Comparison of ENCODE assay signal across 21 cellular contexts in the genomic region with DNA sequence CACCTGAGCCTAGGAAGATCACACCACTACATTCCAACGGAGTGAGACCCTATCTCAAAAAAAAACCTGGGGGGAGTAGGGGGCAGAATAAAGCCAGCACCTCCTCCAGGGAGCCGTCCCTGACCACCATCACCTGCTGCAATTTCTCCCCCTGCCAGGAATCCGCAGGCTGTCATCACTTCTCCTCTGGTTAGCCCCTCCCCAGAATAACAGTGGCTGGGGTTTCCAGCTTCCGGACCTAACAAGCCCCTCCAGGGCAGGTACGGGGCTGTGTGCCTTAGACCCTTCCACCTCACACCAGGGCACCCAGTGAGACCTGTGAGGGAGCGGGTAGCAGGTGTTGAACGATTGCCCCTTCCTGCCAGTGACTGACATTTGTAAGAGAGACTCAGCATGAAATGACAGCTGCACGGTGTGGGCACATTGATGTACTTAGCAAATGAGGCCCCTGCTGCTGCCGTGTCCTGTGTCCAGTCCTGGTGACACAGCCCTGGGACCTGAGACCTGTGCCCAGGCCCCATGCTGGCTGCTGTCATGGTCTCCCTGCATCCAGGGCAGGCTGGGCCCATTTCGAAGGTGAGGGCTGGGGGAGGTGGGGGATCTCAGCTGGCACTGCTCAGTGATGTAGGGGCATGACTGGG. TPM values are rescaled to one million over a fixed set of nuclear protein-coding genes. Genes with fewer than 3 reads are reported as not detected.
DNase-seq lines count a peak whose midpoint lies in the region; ATAC-seq lines count a peak whose summit lies in the region.
"Had no signal": no experiment of that assay in that cellular context is flagged by ENCODE, and none has a peak within 500 bp of the region (broad histone marks: within the 10 kb centered on the region; RNA-seq: fewer than 3 reads in every experiment).

No MANE protein-coding gene starts in this region.

- ATAC-seq in aorta (ENCODE audit: low FRiP score) (no peak), GM19455 (IDR thresholded peaks at IDR 0.05; ENCODE audit: unreplicated experiment) (no peak)
- ATAC-seq: PC-3 had no signal

- WGBS in aorta, 2 donors, result 75 to 79% methylated on average over 10 of the region's 10 CpGs

- intact Hi-C loops in aorta (cut with DNase I), result no loop called here

- peak overlapping the region; percentile 90 for H3K27ac ChIP-seq in caudate nucleus (ENCODE audit: low read depth, low read length)
- no peak overlapping the region for H3K27ac ChIP-seq in aorta (ENCODE audit: low read depth in 1 of 2, low read length in 2 of 2)
- H3K27ac ChIP-seq: 22Rv1, KMS-11 had no signal

- no peaks in the 10 kb centered on the region for H3K27me3 ChIP-seq in aorta (ENCODE audit: control insufficient read depth in 1 of 2, insufficient read depth in 2 of 2, low read length in 1 of 2)
- H3K27me3 ChIP-seq: BE2C had no signal

- H3K9me3 ChIP-seq in aorta (ENCODE audit: control insufficient read depth, low read length), result no peaks in the 10 kb centered on the region
- H3K9me3 ChIP-seq: BE2C, SK-N-SH had no signal

- no peaks in the 10 kb centered on the region for H3K36me3 ChIP-seq in aorta (ENCODE audit: control insufficient read depth in 1 of 2, insufficient read depth in 2 of 2, low read length in 1 of 2)
- H3K36me3 ChIP-seq: BE2C had no signal

- no peaks in the 10 kb centered on the region for H3K4me1 ChIP-seq in aorta (ENCODE audit: control insufficient read depth in 1 of 2, insufficient read depth in 2 of 2, low read length in 2 of 2)
- H3K4me1 ChIP-seq: BE2C had no signal

- no peak overlapping the region for H3K4me3 ChIP-seq in aorta (ENCODE audit: low read length in 2 of 2)

- DNase-seq in NCI-H1417 (lab: John Stamatoyannopoulos, UW) (peak in 2 of 3 experiments; percentile 19 to 75), NCI-H1417 treated with DMSO at 0.1 percent for 48 hours (lab: John Stamatoyannopoulos, UW) (no peak), caudate nucleus (lab: John Stamatoyannopoulos, UW) (peak in 1 of 61 donors; percentile 65), myocyte (ENCODE audit: low read depth) (peak; percentile 1), aorta (peak; percentile 22 to 59), middle frontal gyrus (ENCODE audit: extremely low spot score, low spot score) (no peak), DMS153 (lab: John Stamatoyannopoulos, UW) (no peak)
- DNase-seq: BE2C; CD4-positive, CD25-positive, alpha-beta regulatory T cell; MM.1S; NCI-H187 treated with DMSO at 0.1 percent for 48 hours; NCI-H2171 treated with DMSO at 0.1 percent for 48 hours; NCI-H345; NCI-H510A treated with DMSO at 0.1 percent for 48 hours; NCI-H748 treated with DMSO at 0.1 percent for 48 hours; NK-92 treated with Interleukin-12 subunit alpha and Interleukin-12 subunit beta, amount 100 ng/mL, for 24 hours; PC-3; SK-N-SH had no signal

RNA-seq across cellular contexts. Expression of a gene that starts 6.7 kb away (rescaled TPM):
- 21.7 and 28.7 TPM in 2 replicates for total RNA-seq in myocyte
- polyA plus RNA-seq in myocyte (2012), result 31.5 TPM
- 10 to 100 TPM; 63.8 to 66.1 TPM for total RNA-seq in aorta
- 10 to 100 TPM; 11.9 to 42.4 TPM for polyA plus RNA-seq in aorta

Comparison
In these comparisons a context has a peak if more than half of its experiments do, and no peak if none do; other contexts are left out.
1. DNase-seq: peak in NCI-H1417 (2 of 3), myocyte (single experiment) and aorta (2 of 2); none in NCI-H1417 treated with DMSO at 0.1 percent for 48 hours (single experiment), middle frontal gyrus (single experiment) and DMS153 (single experiment).